Comparison of ENCODE assay signal across 1 cellular context in genomic region chr2:132439703-132440398, GRCh38.
TF ChIP-seq lines count a peak whose summit lies in the region.

No MANE protein-coding gene starts in this region.

TF ChIP-seq in HepG2, 621 proteins besides CTCF, POLR2A, EP300 and RAD21 (continued from another document and continues in another):
- TF ChIP-seq, protein P1, sequence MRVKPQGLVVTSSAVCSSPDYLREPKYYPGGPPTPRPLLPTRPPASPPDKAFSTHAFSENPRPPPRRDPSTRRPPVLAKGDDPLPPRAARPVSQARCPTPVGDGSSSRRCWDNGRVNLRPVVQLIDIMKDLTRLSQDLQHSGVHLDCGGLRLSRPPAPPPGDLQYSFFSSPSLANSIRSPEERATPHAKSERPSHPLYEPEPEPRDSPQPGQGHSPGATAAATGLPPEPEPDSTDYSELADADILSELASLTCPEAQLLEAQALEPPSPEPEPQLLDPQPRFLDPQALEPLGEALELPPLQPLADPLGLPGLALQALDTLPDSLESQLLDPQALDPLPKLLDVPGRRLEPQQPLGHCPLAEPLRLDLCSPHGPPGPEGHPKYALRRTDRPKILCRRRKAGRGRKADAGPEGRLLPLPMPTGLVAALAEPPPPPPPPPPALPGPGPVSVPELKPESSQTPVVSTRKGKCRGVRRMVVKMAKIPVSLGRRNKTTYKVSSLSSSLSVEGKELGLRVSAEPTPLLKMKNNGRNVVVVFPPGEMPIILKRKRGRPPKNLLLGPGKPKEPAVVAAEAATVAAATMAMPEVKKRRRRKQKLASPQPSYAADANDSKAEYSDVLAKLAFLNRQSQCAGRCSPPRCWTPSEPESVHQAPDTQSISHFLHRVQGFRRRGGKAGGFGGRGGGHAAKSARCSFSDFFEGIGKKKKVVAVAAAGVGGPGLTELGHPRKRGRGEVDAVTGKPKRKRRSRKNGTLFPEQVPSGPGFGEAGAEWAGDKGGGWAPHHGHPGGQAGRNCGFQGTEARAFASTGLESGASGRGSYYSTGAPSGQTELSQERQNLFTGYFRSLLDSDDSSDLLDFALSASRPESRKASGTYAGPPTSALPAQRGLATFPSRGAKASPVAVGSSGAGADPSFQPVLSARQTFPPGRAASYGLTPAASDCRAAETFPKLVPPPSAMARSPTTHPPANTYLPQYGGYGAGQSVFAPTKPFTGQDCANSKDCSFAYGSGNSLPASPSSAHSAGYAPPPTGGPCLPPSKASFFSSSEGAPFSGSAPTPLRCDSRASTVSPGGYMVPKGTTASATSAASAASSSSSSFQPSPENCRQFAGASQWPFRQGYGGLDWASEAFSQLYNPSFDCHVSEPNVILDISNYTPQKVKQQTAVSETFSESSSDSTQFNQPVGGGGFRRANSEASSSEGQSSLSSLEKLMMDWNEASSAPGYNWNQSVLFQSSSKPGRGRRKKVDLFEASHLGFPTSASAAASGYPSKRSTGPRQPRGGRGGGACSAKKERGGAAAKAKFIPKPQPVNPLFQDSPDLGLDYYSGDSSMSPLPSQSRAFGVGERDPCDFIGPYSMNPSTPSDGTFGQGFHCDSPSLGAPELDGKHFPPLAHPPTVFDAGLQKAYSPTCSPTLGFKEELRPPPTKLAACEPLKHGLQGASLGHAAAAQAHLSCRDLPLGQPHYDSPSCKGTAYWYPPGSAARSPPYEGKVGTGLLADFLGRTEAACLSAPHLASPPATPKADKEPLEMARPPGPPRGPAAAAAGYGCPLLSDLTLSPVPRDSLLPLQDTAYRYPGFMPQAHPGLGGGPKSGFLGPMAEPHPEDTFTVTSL (CRISPR knock-in tag; IDR thresholded peaks at IDR 0.05; ENCODE audit: borderline replicate concordance): peak; percentile 68; the same call in 1 of the 2 replicates
- 0 out of 2 replicates have a peak, but pooled peaks have one; percentile 42 for TF ChIP-seq ZNF549 (CRISPR knock-in tag; IDR thresholded peaks at IDR 0.05)
- TF ChIP-seq ZFP90 (CRISPR knock-in tag; IDR thresholded peaks at IDR 0.05; ENCODE audit: borderline replicate concordance): 0 out of 2 replicates have a peak, but pooled peaks have one; percentile 44
- TF ChIP-seq, protein P2, sequence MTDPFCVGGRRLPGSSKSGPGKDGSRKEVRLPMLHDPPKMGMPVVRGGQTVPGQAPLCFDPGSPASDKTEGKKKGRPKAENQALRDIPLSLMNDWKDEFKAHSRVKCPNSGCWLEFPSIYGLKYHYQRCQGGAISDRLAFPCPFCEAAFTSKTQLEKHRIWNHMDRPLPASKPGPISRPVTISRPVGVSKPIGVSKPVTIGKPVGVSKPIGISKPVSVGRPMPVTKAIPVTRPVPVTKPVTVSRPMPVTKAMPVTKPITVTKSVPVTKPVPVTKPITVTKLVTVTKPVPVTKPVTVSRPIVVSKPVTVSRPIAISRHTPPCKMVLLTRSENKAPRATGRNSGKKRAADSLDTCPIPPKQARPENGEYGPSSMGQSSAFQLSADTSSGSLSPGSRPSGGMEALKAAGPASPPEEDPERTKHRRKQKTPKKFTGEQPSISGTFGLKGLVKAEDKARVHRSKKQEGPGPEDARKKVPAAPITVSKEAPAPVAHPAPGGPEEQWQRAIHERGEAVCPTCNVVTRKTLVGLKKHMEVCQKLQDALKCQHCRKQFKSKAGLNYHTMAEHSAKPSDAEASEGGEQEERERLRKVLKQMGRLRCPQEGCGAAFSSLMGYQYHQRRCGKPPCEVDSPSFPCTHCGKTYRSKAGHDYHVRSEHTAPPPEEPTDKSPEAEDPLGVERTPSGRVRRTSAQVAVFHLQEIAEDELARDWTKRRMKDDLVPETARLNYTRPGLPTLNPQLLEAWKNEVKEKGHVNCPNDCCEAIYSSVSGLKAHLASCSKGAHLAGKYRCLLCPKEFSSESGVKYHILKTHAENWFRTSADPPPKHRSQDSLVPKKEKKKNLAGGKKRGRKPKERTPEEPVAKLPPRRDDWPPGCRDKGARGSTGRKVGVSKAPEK (CRISPR knock-in tag; IDR thresholded peaks at IDR 0.05; ENCODE audit: borderline replicate concordance): no peak
- TF ChIP-seq ZNF282 (IDR thresholded peaks at IDR 0.05; ENCODE audit: partially characterized antibody): no peak
- TF ChIP-seq ZNF547 (CRISPR knock-in tag; IDR thresholded peaks at IDR 0.05): no peak
- peak; percentile 68; the same call in 1 of the 2 replicates for TF ChIP-seq FOXJ3 (CRISPR knock-in tag; IDR thresholded peaks at IDR 0.05; ENCODE audit: borderline replicate concordance)
- TF ChIP-seq, protein P3, sequence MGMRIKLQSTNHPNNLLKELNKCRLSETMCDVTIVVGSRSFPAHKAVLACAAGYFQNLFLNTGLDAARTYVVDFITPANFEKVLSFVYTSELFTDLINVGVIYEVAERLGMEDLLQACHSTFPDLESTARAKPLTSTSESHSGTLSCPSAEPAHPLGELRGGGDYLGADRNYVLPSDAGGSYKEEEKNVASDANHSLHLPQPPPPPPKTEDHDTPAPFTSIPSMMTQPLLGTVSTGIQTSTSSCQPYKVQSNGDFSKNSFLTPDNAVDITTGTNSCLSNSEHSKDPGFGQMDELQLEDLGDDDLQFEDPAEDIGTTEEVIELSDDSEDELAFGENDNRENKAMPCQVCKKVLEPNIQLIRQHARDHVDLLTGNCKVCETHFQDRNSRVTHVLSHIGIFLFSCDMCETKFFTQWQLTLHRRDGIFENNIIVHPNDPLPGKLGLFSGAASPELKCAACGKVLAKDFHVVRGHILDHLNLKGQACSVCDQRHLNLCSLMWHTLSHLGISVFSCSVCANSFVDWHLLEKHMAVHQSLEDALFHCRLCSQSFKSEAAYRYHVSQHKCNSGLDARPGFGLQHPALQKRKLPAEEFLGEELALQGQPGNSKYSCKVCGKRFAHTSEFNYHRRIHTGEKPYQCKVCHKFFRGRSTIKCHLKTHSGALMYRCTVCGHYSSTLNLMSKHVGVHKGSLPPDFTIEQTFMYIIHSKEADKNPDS (CRISPR knock-in tag; IDR thresholded peaks at IDR 0.05): no peak
- no peak for TF ChIP-seq RBM39 (IDR thresholded peaks at IDR 0.05; ENCODE audit: low read depth, low read length, poor library complexity, severe bottlenecking)
- TF ChIP-seq ZNF12 (CRISPR knock-in tag; IDR thresholded peaks at IDR 0.05): no peak; the same call in 1 of the 2 replicates
- no peak for TF ChIP-seq MEIS1 (CRISPR knock-in tag; IDR thresholded peaks at IDR 0.05; ENCODE audit: borderline replicate concordance)
- no peak; the same call in 1 of the 2 replicates for TF ChIP-seq ZNF574 (CRISPR knock-in tag; IDR thresholded peaks at IDR 0.05)
- TF ChIP-seq KDM4B (CRISPR knock-in tag; IDR thresholded peaks at IDR 0.05): no peak; the same call in 1 of the 2 replicates
- no peak for TF ChIP-seq ZNF260 (CRISPR knock-in tag; IDR thresholded peaks at IDR 0.05; ENCODE audit: borderline replicate concordance, low read depth)
- TF ChIP-seq KDM6A (CRISPR knock-in tag; IDR thresholded peaks at IDR 0.05; ENCODE audit: low read depth): 0 out of 2 replicates have a peak, but pooled peaks have one; percentile 8
- TF ChIP-seq, protein P4, sequence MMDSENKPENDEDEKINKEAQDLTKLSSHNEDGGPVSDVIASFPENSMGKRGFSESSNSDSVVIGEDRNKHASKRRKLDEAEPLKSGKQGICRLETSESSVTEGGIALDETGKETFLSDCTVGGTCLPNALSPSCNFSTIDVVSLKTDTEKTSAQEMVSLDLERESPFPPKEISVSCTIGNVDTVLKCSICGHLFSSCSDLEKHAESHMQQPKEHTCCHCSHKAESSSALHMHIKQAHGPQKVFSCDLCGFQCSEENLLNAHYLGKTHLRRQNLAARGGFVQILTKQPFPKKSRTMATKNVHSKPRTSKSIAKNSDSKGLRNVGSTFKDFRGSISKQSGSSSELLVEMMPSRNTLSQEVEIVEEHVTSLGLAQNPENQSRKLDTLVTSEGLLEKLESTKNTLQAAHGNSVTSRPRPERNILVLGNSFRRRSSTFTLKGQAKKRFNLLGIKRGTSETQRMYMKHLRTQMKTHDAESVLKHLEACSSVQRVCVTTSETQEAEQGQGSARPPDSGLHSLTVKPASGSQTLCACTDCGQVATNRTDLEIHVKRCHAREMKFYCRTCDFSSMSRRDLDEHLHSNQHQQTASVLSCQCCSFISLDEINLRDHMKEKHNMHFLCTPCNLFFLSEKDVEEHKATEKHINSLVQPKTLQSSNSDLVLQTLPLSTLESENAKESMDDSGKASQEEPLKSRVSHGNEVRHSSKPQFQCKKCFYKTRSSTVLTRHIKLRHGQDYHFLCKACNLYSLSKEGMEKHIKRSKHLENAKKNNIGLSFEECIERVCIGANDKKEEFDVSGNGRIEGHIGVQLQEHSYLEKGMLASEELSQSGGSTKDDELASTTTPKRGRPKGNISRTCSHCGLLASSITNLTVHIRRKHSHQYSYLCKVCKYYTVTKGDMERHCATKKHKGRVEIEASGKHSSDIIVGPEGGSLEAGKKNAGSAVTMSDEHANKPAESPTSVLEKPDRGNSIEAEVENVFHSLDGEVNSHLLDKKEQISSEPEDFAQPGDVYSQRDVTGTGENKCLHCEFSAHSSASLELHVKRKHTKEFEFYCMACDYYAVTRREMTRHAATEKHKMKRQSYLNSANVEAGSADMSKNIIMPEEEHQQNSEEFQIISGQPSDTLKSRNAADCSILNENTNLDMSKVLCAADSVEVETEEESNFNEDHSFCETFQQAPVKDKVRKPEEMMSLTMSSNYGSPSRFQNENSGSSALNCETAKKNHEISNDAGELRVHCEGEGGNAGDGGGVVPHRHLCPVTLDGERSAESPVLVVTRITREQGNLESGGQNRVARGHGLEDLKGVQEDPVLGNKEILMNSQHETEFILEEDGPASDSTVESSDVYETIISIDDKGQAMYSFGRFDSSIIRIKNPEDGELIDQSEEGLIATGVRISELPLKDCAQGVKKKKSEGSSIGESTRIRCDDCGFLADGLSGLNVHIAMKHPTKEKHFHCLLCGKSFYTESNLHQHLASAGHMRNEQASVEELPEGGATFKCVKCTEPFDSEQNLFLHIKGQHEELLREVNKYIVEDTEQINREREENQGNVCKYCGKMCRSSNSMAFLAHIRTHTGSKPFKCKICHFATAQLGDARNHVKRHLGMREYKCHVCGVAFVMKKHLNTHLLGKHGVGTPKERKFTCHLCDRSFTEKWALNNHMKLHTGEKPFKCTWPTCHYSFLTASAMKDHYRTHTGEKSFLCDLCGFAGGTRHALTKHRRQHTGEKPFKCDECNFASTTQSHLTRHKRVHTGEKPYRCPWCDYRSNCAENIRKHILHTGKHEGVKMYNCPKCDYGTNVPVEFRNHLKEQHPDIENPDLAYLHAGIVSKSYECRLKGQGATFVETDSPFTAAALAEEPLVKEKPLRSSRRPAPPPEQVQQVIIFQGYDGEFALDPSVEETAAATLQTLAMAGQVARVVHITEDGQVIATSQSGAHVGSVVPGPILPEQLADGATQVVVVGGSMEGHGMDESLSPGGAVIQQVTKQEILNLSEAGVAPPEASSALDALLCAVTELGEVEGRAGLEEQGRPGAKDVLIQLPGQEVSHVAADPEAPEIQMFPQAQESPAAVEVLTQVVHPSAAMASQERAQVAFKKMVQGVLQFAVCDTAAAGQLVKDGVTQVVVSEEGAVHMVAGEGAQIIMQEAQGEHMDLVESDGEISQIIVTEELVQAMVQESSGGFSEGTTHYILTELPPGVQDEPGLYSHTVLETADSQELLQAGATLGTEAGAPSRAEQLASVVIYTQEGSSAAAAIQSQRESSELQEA (CRISPR knock-in tag; IDR thresholded peaks at IDR 0.05; ENCODE audit: not compliant biosample characterization): no peak
- no peak for TF ChIP-seq MXI1 (IDR thresholded peaks at IDR 0.05; ENCODE audit: borderline replicate concordance, low read depth, low read length)
- no peak for TF ChIP-seq REST (IDR thresholded peaks at IDR 0.05; ENCODE audit: borderline replicate concordance in 1 of 2, low read depth in 1 of 2, low read length in 2 of 2)
- TF ChIP-seq ZIK1 (CRISPR knock-in tag; IDR thresholded peaks at IDR 0.05; ENCODE audit: borderline replicate concordance, low read depth): no peak
- peak; percentile 19; the same call in 1 of the 2 replicates for TF ChIP-seq KMT2B (CRISPR knock-in tag; IDR thresholded peaks at IDR 0.05)
- TF ChIP-seq YY1 (IDR thresholded peaks at IDR 0.05; ENCODE audit: insufficient read depth, insufficient replicate concordance, low read depth, low read length): no peak
- TF ChIP-seq TMF1 (CRISPR knock-in tag; IDR thresholded peaks at IDR 0.05; ENCODE audit: low read depth): no peak
- no peak for TF ChIP-seq ZNF329 (CRISPR knock-in tag; IDR thresholded peaks at IDR 0.05; ENCODE audit: low read depth)
- TF ChIP-seq NFE2 (CRISPR knock-in tag; IDR thresholded peaks at IDR 0.05): no peak
- TF ChIP-seq AHR (CRISPR knock-in tag; IDR thresholded peaks at IDR 0.05): no peak
- TF ChIP-seq NFE2L1 (CRISPR knock-in tag; IDR thresholded peaks at IDR 0.05; ENCODE audit: borderline replicate concordance): no peak
- TF ChIP-seq RXRA (CRISPR knock-in tag; IDR thresholded peaks at IDR 0.05): no peak
- no peak for TF ChIP-seq HNRNPK (IDR thresholded peaks at IDR 0.05; ENCODE audit: low read depth, low read length, poor library complexity, severe bottlenecking)
